ENCODE assay signal across 2 cellular contexts in the genomic region with DNA sequence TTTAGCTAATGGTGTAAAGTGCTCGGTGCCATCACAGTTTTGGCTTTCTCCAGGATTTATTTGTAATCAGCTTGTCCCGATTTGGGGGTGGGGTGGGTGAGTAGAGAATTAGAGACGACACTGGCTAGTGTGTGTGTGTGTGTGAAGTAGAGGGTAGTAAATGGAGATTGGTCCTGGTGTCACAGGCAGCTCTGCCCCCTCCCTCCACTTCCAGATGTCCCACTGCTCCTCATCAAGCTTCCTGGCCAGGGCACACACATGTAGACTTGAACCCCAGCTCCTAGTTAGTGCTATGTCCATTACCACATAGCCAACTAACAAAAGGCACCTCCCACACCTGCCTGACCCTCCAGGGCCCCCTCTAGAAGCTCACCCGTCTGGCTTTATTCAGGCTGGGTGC.
TF ChIP-seq lines count a peak whose summit lies in the region.

No MANE protein-coding gene starts in this region.

TF ChIP-seq in SK-N-SH, 30 proteins besides CTCF, POLR2A, EP300 and RAD21:
- TF ChIP-seq, protein P1, sequence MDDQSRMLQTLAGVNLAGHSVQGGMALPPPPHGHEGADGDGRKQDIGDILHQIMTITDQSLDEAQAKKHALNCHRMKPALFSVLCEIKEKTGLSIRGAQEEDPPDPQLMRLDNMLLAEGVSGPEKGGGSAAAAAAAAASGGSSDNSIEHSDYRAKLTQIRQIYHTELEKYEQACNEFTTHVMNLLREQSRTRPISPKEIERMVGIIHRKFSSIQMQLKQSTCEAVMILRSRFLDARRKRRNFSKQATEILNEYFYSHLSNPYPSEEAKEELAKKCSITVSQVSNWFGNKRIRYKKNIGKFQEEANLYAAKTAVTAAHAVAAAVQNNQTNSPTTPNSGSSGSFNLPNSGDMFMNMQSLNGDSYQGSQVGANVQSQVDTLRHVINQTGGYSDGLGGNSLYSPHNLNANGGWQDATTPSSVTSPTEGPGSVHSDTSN (IDR thresholded peaks at IDR 0.05) = no peak
- TF ChIP-seq, protein P2, sequence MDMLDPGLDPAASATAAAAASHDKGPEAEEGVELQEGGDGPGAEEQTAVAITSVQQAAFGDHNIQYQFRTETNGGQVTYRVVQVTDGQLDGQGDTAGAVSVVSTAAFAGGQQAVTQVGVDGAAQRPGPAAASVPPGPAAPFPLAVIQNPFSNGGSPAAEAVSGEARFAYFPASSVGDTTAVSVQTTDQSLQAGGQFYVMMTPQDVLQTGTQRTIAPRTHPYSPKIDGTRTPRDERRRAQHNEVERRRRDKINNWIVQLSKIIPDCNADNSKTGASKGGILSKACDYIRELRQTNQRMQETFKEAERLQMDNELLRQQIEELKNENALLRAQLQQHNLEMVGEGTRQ (IDR thresholded peaks at IDR 0.05; ENCODE audit: borderline replicate concordance, low read depth, low read length) = no peak
- TF ChIP-seq MEF2A (IDR thresholded peaks at IDR 0.05; ENCODE audit: borderline replicate concordance, low read depth) = no peak
- no peak for TF ChIP-seq SIN3A (IDR thresholded peaks at IDR 0.05; ENCODE audit: borderline replicate concordance, low read depth, low read length)
- TF ChIP-seq, protein P3, sequence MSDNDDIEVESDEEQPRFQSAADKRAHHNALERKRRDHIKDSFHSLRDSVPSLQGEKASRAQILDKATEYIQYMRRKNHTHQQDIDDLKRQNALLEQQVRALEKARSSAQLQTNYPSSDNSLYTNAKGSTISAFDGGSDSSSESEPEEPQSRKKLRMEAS (IDR thresholded peaks at IDR 0.05; ENCODE audit: low read depth) = no peak
- TF ChIP-seq, protein P4, sequence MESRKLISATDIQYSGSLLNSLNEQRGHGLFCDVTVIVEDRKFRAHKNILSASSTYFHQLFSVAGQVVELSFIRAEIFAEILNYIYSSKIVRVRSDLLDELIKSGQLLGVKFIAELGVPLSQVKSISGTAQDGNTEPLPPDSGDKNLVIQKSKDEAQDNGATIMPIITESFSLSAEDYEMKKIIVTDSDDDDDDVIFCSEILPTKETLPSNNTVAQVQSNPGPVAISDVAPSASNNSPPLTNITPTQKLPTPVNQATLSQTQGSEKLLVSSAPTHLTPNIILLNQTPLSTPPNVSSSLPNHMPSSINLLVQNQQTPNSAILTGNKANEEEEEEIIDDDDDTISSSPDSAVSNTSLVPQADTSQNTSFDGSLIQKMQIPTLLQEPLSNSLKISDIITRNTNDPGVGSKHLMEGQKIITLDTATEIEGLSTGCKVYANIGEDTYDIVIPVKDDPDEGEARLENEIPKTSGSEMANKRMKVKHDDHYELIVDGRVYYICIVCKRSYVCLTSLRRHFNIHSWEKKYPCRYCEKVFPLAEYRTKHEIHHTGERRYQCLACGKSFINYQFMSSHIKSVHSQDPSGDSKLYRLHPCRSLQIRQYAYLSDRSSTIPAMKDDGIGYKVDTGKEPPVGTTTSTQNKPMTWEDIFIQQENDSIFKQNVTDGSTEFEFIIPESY (IDR thresholded peaks at IDR 0.05; ENCODE audit: borderline replicate concordance, low read depth) = no peak
- no peak for TF ChIP-seq FOSL2 (IDR thresholded peaks at IDR 0.05; ENCODE audit: borderline replicate concordance, low read depth)

TF ChIP-seq in SK-N-SH treated with all-trans-retinoic acid at 6 μM for 48 hours, 23 proteins besides CTCF, POLR2A, EP300 and RAD21:
- TF ChIP-seq SNAI2 (CRISPR knock-in tag; IDR thresholded peaks at IDR 0.05) (no peak), GLIS3 (CRISPR knock-in tag; IDR thresholded peaks at IDR 0.05) (no peak), TOX (CRISPR knock-in tag; IDR thresholded peaks at IDR 0.05; ENCODE audit: borderline replicate concordance) (no peak), ZNF8 (CRISPR knock-in tag; IDR thresholded peaks at IDR 0.05) (no peak), CSDC2 (CRISPR knock-in tag; IDR thresholded peaks at IDR 0.05) (no peak), ESRRG (CRISPR knock-in tag; IDR thresholded peaks at IDR 0.05) (no peak), ARNTL (CRISPR knock-in tag; IDR thresholded peaks at IDR 0.05; ENCODE audit: borderline replicate concordance, low read depth) (no peak), ZFP30 (CRISPR knock-in tag; IDR thresholded peaks at IDR 0.05) (no peak), TCF4 (CRISPR knock-in tag; IDR thresholded peaks at IDR 0.05; ENCODE audit: borderline replicate concordance) (no peak), PPARA (CRISPR knock-in tag; IDR thresholded peaks at IDR 0.05; ENCODE audit: borderline replicate concordance) (no peak), ZC3H10 (CRISPR knock-in tag; IDR thresholded peaks at IDR 0.05) (no peak), ZNF565 (CRISPR knock-in tag; conservative IDR thresholded peaks at IDR 0.05; ENCODE audit: low read depth) (no peak)
- TF ChIP-seq, protein P5, sequence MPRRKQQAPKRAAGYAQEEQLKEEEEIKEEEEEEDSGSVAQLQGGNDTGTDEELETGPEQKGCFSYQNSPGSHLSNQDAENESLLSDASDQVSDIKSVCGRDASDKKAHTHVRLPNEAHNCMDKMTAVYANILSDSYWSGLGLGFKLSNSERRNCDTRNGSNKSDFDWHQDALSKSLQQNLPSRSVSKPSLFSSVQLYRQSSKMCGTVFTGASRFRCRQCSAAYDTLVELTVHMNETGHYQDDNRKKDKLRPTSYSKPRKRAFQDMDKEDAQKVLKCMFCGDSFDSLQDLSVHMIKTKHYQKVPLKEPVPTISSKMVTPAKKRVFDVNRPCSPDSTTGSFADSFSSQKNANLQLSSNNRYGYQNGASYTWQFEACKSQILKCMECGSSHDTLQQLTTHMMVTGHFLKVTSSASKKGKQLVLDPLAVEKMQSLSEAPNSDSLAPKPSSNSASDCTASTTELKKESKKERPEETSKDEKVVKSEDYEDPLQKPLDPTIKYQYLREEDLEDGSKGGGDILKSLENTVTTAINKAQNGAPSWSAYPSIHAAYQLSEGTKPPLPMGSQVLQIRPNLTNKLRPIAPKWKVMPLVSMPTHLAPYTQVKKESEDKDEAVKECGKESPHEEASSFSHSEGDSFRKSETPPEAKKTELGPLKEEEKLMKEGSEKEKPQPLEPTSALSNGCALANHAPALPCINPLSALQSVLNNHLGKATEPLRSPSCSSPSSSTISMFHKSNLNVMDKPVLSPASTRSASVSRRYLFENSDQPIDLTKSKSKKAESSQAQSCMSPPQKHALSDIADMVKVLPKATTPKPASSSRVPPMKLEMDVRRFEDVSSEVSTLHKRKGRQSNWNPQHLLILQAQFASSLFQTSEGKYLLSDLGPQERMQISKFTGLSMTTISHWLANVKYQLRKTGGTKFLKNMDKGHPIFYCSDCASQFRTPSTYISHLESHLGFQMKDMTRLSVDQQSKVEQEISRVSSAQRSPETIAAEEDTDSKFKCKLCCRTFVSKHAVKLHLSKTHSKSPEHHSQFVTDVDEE (CRISPR knock-in tag; IDR thresholded peaks at IDR 0.05) = no peak
- TF ChIP-seq, protein P6, sequence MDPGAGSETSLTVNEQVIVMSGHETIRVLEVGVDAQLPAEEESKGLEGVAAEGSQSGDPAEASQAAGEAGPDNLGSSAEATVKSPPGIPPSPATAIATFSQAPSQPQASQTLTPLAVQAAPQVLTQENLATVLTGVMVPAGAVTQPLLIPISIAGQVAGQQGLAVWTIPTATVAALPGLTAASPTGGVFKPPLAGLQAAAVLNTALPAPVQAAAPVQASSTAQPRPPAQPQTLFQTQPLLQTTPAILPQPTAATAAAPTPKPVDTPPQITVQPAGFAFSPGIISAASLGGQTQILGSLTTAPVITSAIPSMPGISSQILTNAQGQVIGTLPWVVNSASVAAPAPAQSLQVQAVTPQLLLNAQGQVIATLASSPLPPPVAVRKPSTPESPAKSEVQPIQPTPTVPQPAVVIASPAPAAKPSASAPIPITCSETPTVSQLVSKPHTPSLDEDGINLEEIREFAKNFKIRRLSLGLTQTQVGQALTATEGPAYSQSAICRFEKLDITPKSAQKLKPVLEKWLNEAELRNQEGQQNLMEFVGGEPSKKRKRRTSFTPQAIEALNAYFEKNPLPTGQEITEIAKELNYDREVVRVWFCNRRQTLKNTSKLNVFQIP (CRISPR knock-in tag; IDR thresholded peaks at IDR 0.05; ENCODE audit: borderline replicate concordance, low read depth) = no peak
- TF ChIP-seq, protein P7, sequence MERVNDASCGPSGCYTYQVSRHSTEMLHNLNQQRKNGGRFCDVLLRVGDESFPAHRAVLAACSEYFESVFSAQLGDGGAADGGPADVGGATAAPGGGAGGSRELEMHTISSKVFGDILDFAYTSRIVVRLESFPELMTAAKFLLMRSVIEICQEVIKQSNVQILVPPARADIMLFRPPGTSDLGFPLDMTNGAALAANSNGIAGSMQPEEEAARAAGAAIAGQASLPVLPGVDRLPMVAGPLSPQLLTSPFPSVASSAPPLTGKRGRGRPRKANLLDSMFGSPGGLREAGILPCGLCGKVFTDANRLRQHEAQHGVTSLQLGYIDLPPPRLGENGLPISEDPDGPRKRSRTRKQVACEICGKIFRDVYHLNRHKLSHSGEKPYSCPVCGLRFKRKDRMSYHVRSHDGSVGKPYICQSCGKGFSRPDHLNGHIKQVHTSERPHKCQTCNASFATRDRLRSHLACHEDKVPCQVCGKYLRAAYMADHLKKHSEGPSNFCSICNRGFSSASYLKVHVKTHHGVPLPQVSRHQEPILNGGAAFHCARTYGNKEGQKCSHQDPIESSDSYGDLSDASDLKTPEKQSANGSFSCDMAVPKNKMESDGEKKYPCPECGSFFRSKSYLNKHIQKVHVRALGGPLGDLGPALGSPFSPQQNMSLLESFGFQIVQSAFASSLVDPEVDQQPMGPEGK (CRISPR knock-in tag; IDR thresholded peaks at IDR 0.05; ENCODE audit: borderline replicate concordance) = no peak
- TF ChIP-seq, protein P8, sequence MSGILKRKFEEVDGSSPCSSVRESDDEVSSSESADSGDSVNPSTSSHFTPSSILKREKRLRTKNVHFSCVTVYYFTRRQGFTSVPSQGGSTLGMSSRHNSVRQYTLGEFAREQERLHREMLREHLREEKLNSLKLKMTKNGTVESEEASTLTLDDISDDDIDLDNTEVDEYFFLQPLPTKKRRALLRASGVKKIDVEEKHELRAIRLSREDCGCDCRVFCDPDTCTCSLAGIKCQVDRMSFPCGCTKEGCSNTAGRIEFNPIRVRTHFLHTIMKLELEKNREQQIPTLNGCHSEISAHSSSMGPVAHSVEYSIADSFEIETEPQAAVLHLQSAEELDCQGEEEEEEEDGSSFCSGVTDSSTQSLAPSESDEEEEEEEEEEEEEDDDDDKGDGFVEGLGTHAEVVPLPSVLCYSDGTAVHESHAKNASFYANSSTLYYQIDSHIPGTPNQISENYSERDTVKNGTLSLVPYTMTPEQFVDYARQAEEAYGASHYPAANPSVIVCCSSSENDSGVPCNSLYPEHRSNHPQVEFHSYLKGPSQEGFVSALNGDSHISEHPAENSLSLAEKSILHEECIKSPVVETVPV (CRISPR knock-in tag; IDR thresholded peaks at IDR 0.05) = no peak
